In genomic region chr22:28479912-28480311, GRCh38 we compare ENCODE assay signal across 1 cellular context.
TF ChIP-seq lines count a peak whose summit lies in the region.

No MANE protein-coding gene starts in this region.

TF ChIP-seq in SK-N-SH, 30 proteins besides CTCF, POLR2A, EP300 and RAD21 (continued from another document):
- TF ChIP-seq REST (IDR thresholded peaks at IDR 0.05; ENCODE audit: low read depth, low read length) (no peak), TCF12 (IDR thresholded peaks at IDR 0.05) (no peak), FOXJ3 (CRISPR knock-in tag; IDR thresholded peaks at IDR 0.05) (no peak), RXRA (IDR thresholded peaks at IDR 0.05; ENCODE audit: borderline replicate concordance, low read depth) (no peak), FOSL2 (IDR thresholded peaks at IDR 0.05; ENCODE audit: borderline replicate concordance, low read depth) (no peak), USF2 (IDR thresholded peaks at IDR 0.05; ENCODE audit: borderline replicate concordance, low read depth, low read length) (no peak)
TF ChIP-seq in SK-N-SH: peak in this region for 0.
